ENCODE assay signal across 8 cellular contexts in the genomic region with DNA sequence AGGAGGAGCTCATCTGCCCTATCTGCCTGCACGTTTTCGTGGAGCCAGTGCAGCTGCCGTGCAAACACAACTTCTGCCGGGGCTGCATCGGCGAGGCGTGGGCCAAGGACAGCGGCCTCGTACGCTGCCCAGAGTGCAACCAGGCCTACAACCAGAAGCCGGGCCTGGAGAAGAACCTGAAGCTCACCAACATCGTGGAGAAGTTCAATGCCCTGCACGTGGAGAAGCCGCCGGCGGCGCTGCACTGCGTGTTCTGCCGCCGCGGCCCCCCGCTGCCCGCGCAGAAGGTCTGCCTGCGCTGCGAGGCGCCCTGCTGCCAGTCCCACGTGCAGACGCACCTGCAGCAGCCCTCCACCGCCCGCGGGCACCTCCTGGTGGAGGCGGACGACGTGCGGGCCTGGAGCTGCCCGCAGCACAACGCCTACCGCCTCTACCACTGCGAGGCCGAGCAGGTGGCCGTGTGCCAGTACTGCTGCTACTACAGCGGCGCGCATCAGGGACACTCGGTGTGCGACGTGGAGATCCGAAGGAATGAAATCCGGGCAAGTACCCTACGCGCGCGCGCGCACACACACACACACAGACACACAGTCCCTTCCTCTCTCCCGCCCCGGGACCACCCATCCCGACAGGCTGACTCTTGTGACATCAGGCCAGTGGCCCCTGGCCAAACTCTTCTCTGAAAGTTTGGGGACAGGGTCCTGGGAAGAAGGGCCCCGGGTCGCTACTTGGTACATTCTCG. TPM values are rescaled to one million over a fixed set of nuclear protein-coding genes. Genes with fewer than 3 reads are reported as not detected.
DNase-seq lines count a peak whose midpoint lies in the region; ATAC-seq and TF ChIP-seq lines count a peak whose summit lies in the region.

No MANE protein-coding gene starts in this region.

- H3K36me3 Mint-ChIP-seq in chondrocyte (ENCODE audit: low read depth), result peaks cover 2% of the 10 kb centered on the region

- peak overlapping the region; percentile 96 for H3K4me3 Mint-ChIP-seq in chondrocyte (ENCODE audit: unreplicated experiment)

- DNase-seq in A172 (ENCODE audit: low spot score) (peak; percentile 67), NCI-H2171 treated with DMSO at 0.1 percent for 48 hours (lab: John Stamatoyannopoulos, UW) (peak; percentile 78), chondrocyte (ENCODE audit: low spot score) (peak; percentile 97), left colon (peak; percentile 86 to 89)
- DNase-seq in activated CD4-positive, CD25-positive, alpha-beta regulatory T cell treated with anti-CD3 and anti-CD28 coated beads, Interleukin-2, amount 50 U/mL, for 16 hours (ENCODE audit: low read depth, low spot score), result peak; percentile 56
- DNase-seq in stimulated activated CD4-positive, alpha-beta T cell treated with anti-CD3 and anti-CD28 coated beads, Interleukin-1b, Interleukin-23, amount 100 ng/mL, for 24 hours (ENCODE audit: low read depth in 4 of 4, low spot score in 1 of 4), result peak in 3 of 4 experiments; percentile 34 to 72 (median 58)

- ATAC-seq in GM19397 (IDR thresholded peaks at IDR 0.05; ENCODE audit: unreplicated experiment) (peak; percentile 12), left colon (peak; percentile 51), GM21786 (IDR thresholded peaks at IDR 0.05; ENCODE audit: unreplicated experiment) (no peak)

- peak overlapping the region; percentile 99 for H3K27ac Mint-ChIP-seq in chondrocyte (ENCODE audit: unreplicated experiment)

- H3K9me3 Mint-ChIP-seq in chondrocyte (ENCODE audit: low read depth), result no peaks in the 10 kb centered on the region

- H3K27me3 Mint-ChIP-seq in chondrocyte (ENCODE audit: low read depth), result no peaks in the 10 kb centered on the region

- H3K4me1 Mint-ChIP-seq in chondrocyte (ENCODE audit: low read depth), result peaks cover 47% of the 10 kb centered on the region

- peak; percentile 78 for TF ChIP-seq CTCF in chondrocyte (IDR thresholded peaks at IDR 0.05)

- intact Hi-C loops in left colon (cut with DNase I, micrococcal nuclease), result no loop called here

RNA-seq across cellular contexts. Expression of a gene that starts 0.5 kb away (rescaled TPM):
- 66.8 and 68.3 TPM in 2 replicates for total RNA-seq in A172 (2014; rRNA removed; shearing (Covaris generic))
- total RNA-seq in chondrocyte (40.3 to 74.4 TPM (median 66.8 TPM) in 3 replicates), left colon (10 to 100 TPM; 58.4 to 64.0 TPM)
